ENCODE assay signal across 24 cellular contexts in genomic region chr7:122619664-122620063, GRCh38.
"Had no signal": no experiment of that assay in that cellular context is flagged by ENCODE, and none has a peak within 500 bp of the region (broad histone marks: within the 10 kb centered on the region; RNA-seq: fewer than 3 reads in every experiment).

No MANE protein-coding gene starts in this region.

- H3K4me2 ChIP-seq: neural progenitor cell had no signal

- H3K9ac ChIP-seq: neural progenitor cell had no signal

- H2AFZ ChIP-seq: neural progenitor cell had no signal

- ATAC-seq: naive thymus-derived CD4-positive, alpha-beta T cell; natural killer cell; pancreas; right cardiac atrium; right lobe of liver; stimulated activated memory B cell treated with anti-CD40 and anti-IgM and Interleukin-4, amounts not matched to agents 10 μg/mL and 1 μg/mL and 100 μg/mL, for 72 hours; stimulated activated naive CD8-positive, alpha-beta T cell treated with anti-CD3 and anti-CD28 coated beads, Interleukin-15, amount 100 ng/mL, for 72 hours; stimulated activated naive CD8-positive, alpha-beta T cell treated with anti-CD3 and anti-CD28 coated beads, Interleukin-15, Interleukin-2, amounts not matched to agents 100 U/mL and 50 U/mL, for 24 hours; upper lobe of right lung had no signal

- H3K4me3 ChIP-seq: neural progenitor cell, pancreas, prostate gland, right lobe of liver, sigmoid colon, suprapubic skin, testis, tibial artery, transverse colon, upper lobe of right lung, uterus had no signal

- H3K4me1 ChIP-seq: pancreas, prostate gland, right lobe of liver, sigmoid colon, suprapubic skin, testis, tibial artery, transverse colon, upper lobe of right lung, uterus had no signal

- DNase-seq: naive thymus-derived CD4-positive, alpha-beta T cell; natural killer cell; pancreas; right cardiac atrium; right lobe of liver; sigmoid colon; small intestine; stimulated activated CD4-positive, alpha-beta T cell treated with anti-CD3 and anti-CD28 coated beads, Interleukin-1b, Interleukin-23, amount 100 ng/mL, for 48 hours; stimulated activated CD4-positive, alpha-beta T cell treated with anti-CD3 and anti-CD28 coated beads, Interleukin-4, amount 100 ng/mL, for 1 hour; stimulated activated CD4-positive, alpha-beta T cell treated with anti-CD3 and anti-CD28 coated beads, Interleukin-4, amount 100 ng/mL, for 4 hours; stimulated activated CD8-positive, alpha-beta memory T cell treated with anti-CD3 and anti-CD28 coated beads, Interleukin-4, amount 100 ng/mL, for 48 hours; stimulated activated naive CD4-positive, alpha-beta T cell; stimulated activated naive CD8-positive, alpha-beta T cell treated with anti-CD3 and anti-CD28 coated beads, Interleukin-15, amount 100 ng/mL, for 72 hours; stimulated activated naive CD8-positive, alpha-beta T cell treated with anti-CD3 and anti-CD28 coated beads, Interleukin-15, Interleukin-2, amounts not matched to agents 100 U/mL and 50 U/mL, for 24 hours; substantia nigra; testis; tibial artery; transverse colon; upper lobe of right lung; uterus had no signal

- H3K36me3 ChIP-seq: neural progenitor cell, pancreas, prostate gland, right lobe of liver, sigmoid colon, suprapubic skin, tibial artery, transverse colon, upper lobe of right lung, uterus had no signal

- H3K27me3 ChIP-seq: neural progenitor cell, pancreas, right lobe of liver, sigmoid colon, suprapubic skin, testis, tibial artery, transverse colon, upper lobe of right lung, uterus had no signal

- H3K27ac ChIP-seq: neural progenitor cell, pancreas, prostate gland, right lobe of liver, sigmoid colon, suprapubic skin, testis, tibial artery, transverse colon, upper lobe of right lung, uterus had no signal

- H3K9me3 ChIP-seq: pancreas, prostate gland, right lobe of liver, sigmoid colon, suprapubic skin, testis, tibial artery, transverse colon, upper lobe of right lung, uterus had no signal

- FAIRE-seq: pancreas, small intestine had no signal
